Comparison of ENCODE assay signal across 21 cellular contexts in genomic region chr2:133849341-133849740, GRCh38.
"Had no signal": no experiment of that assay in that cellular context is flagged by ENCODE, and none has a peak within 500 bp of the region (broad histone marks: within the 10 kb centered on the region; RNA-seq: fewer than 3 reads in every experiment).

No MANE protein-coding gene starts in this region.

- H3K4me1 ChIP-seq: gastrocnemius medialis, psoas muscle, sigmoid colon, testis, tibial artery had no signal

- H3K36me3 ChIP-seq: gastrocnemius medialis, ovary, sigmoid colon, stomach, tibial artery had no signal

- H3K27me3 ChIP-seq: gastrocnemius medialis, ovary, sigmoid colon, testis had no signal

- H3K27ac ChIP-seq: coronary artery, gastrocnemius medialis, ovary, psoas muscle, sigmoid colon, stomach, testis, tibial artery had no signal

- H3K4me3 ChIP-seq: coronary artery, gastrocnemius medialis, ovary, psoas muscle, sigmoid colon, stomach, testis, tibial artery had no signal

- H3K27ac Mint-ChIP-seq: natural killer cell; stimulated activated effector memory CD8-positive, alpha-beta T cell treated with anti-CD3 and anti-CD28 coated beads, Interleukin-12 subunit alpha, Interleukin-12 subunit beta, amount 100 ng/mL, for 72 hours; type B pancreatic cell had no signal

- H3K4me3 Mint-ChIP-seq: natural killer cell; stimulated activated effector memory CD8-positive, alpha-beta T cell treated with anti-CD3 and anti-CD28 coated beads, Interleukin-12 subunit alpha, Interleukin-12 subunit beta, amount 100 ng/mL, for 72 hours; type B pancreatic cell had no signal

- H3K36me3 Mint-ChIP-seq: natural killer cell; stimulated activated effector memory CD8-positive, alpha-beta T cell treated with anti-CD3 and anti-CD28 coated beads, Interleukin-12 subunit alpha, Interleukin-12 subunit beta, amount 100 ng/mL, for 72 hours; type B pancreatic cell had no signal

- DNase-seq: dermis blood vessel endothelial cell; effector memory CD4-positive, alpha-beta T cell; gastrocnemius medialis; kidney; natural killer cell; occipital lobe; ovary; posterior cingulate gyrus; psoas muscle; right cardiac atrium; sigmoid colon; stimulated activated CD4-positive, alpha-beta T cell treated with anti-CD3 and anti-CD28 coated beads, Interleukin-2, amount 100 ng/mL, for 24 hours; stimulated activated CD4-positive, alpha-beta T cell treated with anti-CD3 and anti-CD28 coated beads, Interleukin-4, amount 100 ng/mL, for 24 hours; stimulated activated naive CD4-positive, alpha-beta T cell treated with Interleukin-2 at 50 U/mL for 16 hours; stomach; testis; tibial artery had no signal

- H3K9me3 Mint-ChIP-seq: natural killer cell; stimulated activated effector memory CD8-positive, alpha-beta T cell treated with anti-CD3 and anti-CD28 coated beads, Interleukin-12 subunit alpha, Interleukin-12 subunit beta, amount 100 ng/mL, for 72 hours; type B pancreatic cell had no signal

- ATAC-seq: gastrocnemius medialis; left lobe of liver; natural killer cell; psoas muscle; right cardiac atrium; stimulated activated effector memory CD8-positive, alpha-beta T cell treated with anti-CD3 and anti-CD28 coated beads, Interleukin-12 subunit alpha, Interleukin-12 subunit beta, amount 100 ng/mL, for 72 hours had no signal

- H3K9me3 ChIP-seq: gastrocnemius medialis, psoas muscle, sigmoid colon, stomach, testis, tibial artery had no signal
